ENCODE assay signal across 8 cellular contexts in genomic region chr17:8192070-8192815, GRCh38. TPM values are rescaled to one million over a fixed set of nuclear protein-coding genes. Genes with fewer than 3 reads are reported as not detected.
DNase-seq lines count a peak whose midpoint lies in the region; ATAC-seq and TF ChIP-seq lines count a peak whose summit lies in the region.

No MANE protein-coding gene starts in this region.

- POLR2A ChIA-PET in activated CD4-positive, alpha-beta memory T cell treated with anti-CD3 and anti-CD28 coated beads, Interleukin-2, amount 10 ng/mL, durations not matched to agents 7 days and 5 days (lab: Charles Lee): interaction anchor here (0.8 to 21.0 kb wide), 12 partner anchors 8 to 505 kb away, joined by 3 to 612 read pairs (median 10); partner anchors contain the start of genes AURKB, CTC1, PFAS and RANGRF

- CTCF ChIA-PET in activated CD4-positive, alpha-beta memory T cell treated with anti-CD3 and anti-CD28 coated beads, Interleukin-2, amount 10 ng/mL, durations not matched to agents 7 days and 5 days (lab: Charles Lee): interaction anchor here (0.6 to 2.0 kb wide), 10 partner anchors 11 to 553 kb away, joined by 3 to 9 read pairs (median 4); partner anchors contain the start of gene SLC25A35

- ATAC-seq in HG02678 (IDR thresholded peaks at IDR 0.05; ENCODE audit: unreplicated experiment): peak; percentile 28

- H3K36me3 Mint-ChIP-seq in activated CD4-positive, alpha-beta memory T cell treated with anti-CD3 and anti-CD28 coated beads, Interleukin-2, amount 10 ng/mL, durations not matched to agents 7 days and 5 days (ENCODE audit: low read depth): no peaks in the 10 kb centered on the region

- H3K27ac Mint-ChIP-seq in activated CD4-positive, alpha-beta memory T cell treated with anti-CD3 and anti-CD28 coated beads, Interleukin-2, amount 10 ng/mL, durations not matched to agents 7 days and 5 days: no peak overlapping the region

- no peaks in the 10 kb centered on the region for H3K9me3 Mint-ChIP-seq in activated CD4-positive, alpha-beta memory T cell treated with anti-CD3 and anti-CD28 coated beads, Interleukin-2, amount 10 ng/mL, durations not matched to agents 7 days and 5 days

- no peaks in the 10 kb centered on the region for H3K36me3 ChIP-seq in subcutaneous abdominal adipose tissue (ENCODE audit: control insufficient read depth in 5 of 5, insufficient read depth in 5 of 5, low read length in 5 of 5)

- no peak for TF ChIP-seq CTCF in epithelial cell of esophagus (IDR thresholded peaks at IDR 0.05; ENCODE audit: insufficient read depth, low read depth, low read length, missing control alignments)

- H3K9ac ChIP-seq in subcutaneous abdominal adipose tissue (ENCODE audit: low read length in 5 of 5): peak overlapping the region in 2 of 5 donors; percentile 30 to 31

- H3K4me3 ChIP-seq in epithelial cell of esophagus (ENCODE audit: low read length): peak overlapping the region; percentile 43
- peak overlapping the region; percentile 38 to 69 (median 60) for H3K4me3 ChIP-seq in subcutaneous abdominal adipose tissue (ENCODE audit: low read depth in 1 of 5, low read length in 5 of 5)

- peaks cover 0 to 2% (median 0%) of the 10 kb centered on the region in 5 donors for H3K27me3 ChIP-seq in subcutaneous abdominal adipose tissue (ENCODE audit: control insufficient read depth in 5 of 5, insufficient read depth in 4 of 5, low read length in 5 of 5)

- DNase-seq in EH (ENCODE audit: low read depth) (peak; percentile 91), NCI-H446 treated with DMSO at 0.1 percent for 48 hours (lab: John Stamatoyannopoulos, UW) (peak; percentile 90), epithelial cell of esophagus (ENCODE audit: low read depth) (peak; percentile 93), medulla oblongata (ENCODE audit: extremely low spot score) (peak; percentile 100), cortex of kidney (lab: John Stamatoyannopoulos, UW) (no peak)
- peak; percentile 79 for DNase-seq in activated CD4-positive, alpha-beta memory T cell treated with anti-CD3 and anti-CD28 coated beads, Interleukin-2, amount 10 ng/mL, durations not matched to agents 7 days and 5 days

- H3K27me3 Mint-ChIP-seq in activated CD4-positive, alpha-beta memory T cell treated with anti-CD3 and anti-CD28 coated beads, Interleukin-2, amount 10 ng/mL, durations not matched to agents 7 days and 5 days: no peaks in the 10 kb centered on the region

- peak overlapping the region; percentile 55 for H3K27ac ChIP-seq in subcutaneous abdominal adipose tissue (ENCODE audit: low read depth, low read length)

- H3K4me1 ChIP-seq in subcutaneous abdominal adipose tissue (ENCODE audit: control insufficient read depth in 5 of 5, insufficient read depth in 5 of 5, low read length in 5 of 5): peaks cover 31 to 44% (median 44%) of the 10 kb centered on the region in 5 donors

- no peak overlapping the region for H3K4me3 Mint-ChIP-seq in activated CD4-positive, alpha-beta memory T cell treated with anti-CD3 and anti-CD28 coated beads, Interleukin-2, amount 10 ng/mL, durations not matched to agents 7 days and 5 days

- peaks cover 22% of the 10 kb centered on the region for H3K4me1 Mint-ChIP-seq in activated CD4-positive, alpha-beta memory T cell treated with anti-CD3 and anti-CD28 coated beads, Interleukin-2, amount 10 ng/mL, durations not matched to agents 7 days and 5 days

- H3K9me3 ChIP-seq in subcutaneous abdominal adipose tissue (ENCODE audit: control insufficient read depth in 5 of 5, low read length in 5 of 5): peaks cover 0 to 2% (median 0%) of the 10 kb centered on the region in 5 donors

RNA-seq across cellular contexts. Expression of gene BORCS6, which starts 2.3 kb away (rescaled TPM):
- 10 to 100 TPM; 16.3 to 17.0 TPM for total RNA-seq in activated CD4-positive, alpha-beta memory T cell treated with anti-CD3 and anti-CD28 coated beads, Interleukin-2, amount 10 ng/mL, durations not matched to agents 7 days and 5 days

RNA-seq across cellular contexts. Expression of gene TMEM107, which starts 16.1 kb away (rescaled TPM):
- total RNA-seq in activated CD4-positive, alpha-beta memory T cell treated with anti-CD3 and anti-CD28 coated beads, Interleukin-2, amount 10 ng/mL, durations not matched to agents 7 days and 5 days: 10 to 100 TPM; 49.7 to 53.9 TPM

RNA-seq across cellular contexts. Expression of gene AURKB, which starts 18.1 kb away (rescaled TPM):
- total RNA-seq in activated CD4-positive, alpha-beta memory T cell treated with anti-CD3 and anti-CD28 coated beads, Interleukin-2, amount 10 ng/mL, durations not matched to agents 7 days and 5 days: 100 to 1,000 TPM; 160 to 167 TPM

RNA-seq across cellular contexts. Expression of gene VAMP2, which starts 29.5 kb away (rescaled TPM):
- 10 to 100 TPM; 75.2 to 79.1 TPM for total RNA-seq in activated CD4-positive, alpha-beta memory T cell treated with anti-CD3 and anti-CD28 coated beads, Interleukin-2, amount 10 ng/mL, durations not matched to agents 7 days and 5 days

RNA-seq across cellular contexts. Expression of gene PER1, which starts 40.0 kb away (rescaled TPM):
- total RNA-seq in activated CD4-positive, alpha-beta memory T cell treated with anti-CD3 and anti-CD28 coated beads, Interleukin-2, amount 10 ng/mL, durations not matched to agents 7 days and 5 days: 10 to 100 TPM; 53.5 to 56.6 TPM
